Comparison of ENCODE assay signal across 10 cellular contexts in genomic region chr6:81656231-81656630, GRCh38.
"Had no signal": no experiment of that assay in that cellular context is flagged by ENCODE, and none has a peak within 500 bp of the region (broad histone marks: within the 10 kb centered on the region; RNA-seq: fewer than 3 reads in every experiment).

No MANE protein-coding gene starts in this region.

- H3K4me2 ChIP-seq: GM23338 had no signal

- H2AFZ ChIP-seq: GM23248, GM23338 had no signal

- DNase-seq: GM23248, GOT3, H7, H9, HFFc6 had no signal

- ATAC-seq: GM23338, HCT116 had no signal

- H3K9me3 ChIP-seq: HAP-1 had no signal

- H3K36me3 ChIP-seq: HAP-1 had no signal

- H3K4me3 ChIP-seq: GM23248, GM23338, HAP-1 had no signal

- FAIRE-seq: H1, H54 had no signal

- H3K4me1 ChIP-seq: HAP-1 had no signal

- H3K9ac ChIP-seq: GM23248 had no signal

- H3K27ac ChIP-seq: GM23248 had no signal
